Comparison of ENCODE assay signal across 32 cellular contexts in genomic region chr16:57875347-57875746, GRCh38.
"Had no signal": no experiment of that assay in that cellular context is flagged by ENCODE, and none has a peak within 500 bp of the region (broad histone marks: within the 10 kb centered on the region; RNA-seq: fewer than 3 reads in every experiment).

No MANE protein-coding gene starts in this region.

- H2AFZ ChIP-seq: hepatocyte, parathyroid adenoma had no signal

- H3K27ac Mint-ChIP-seq: dendritic cell treated with granulocyte-macrophage colony-stimulating factor and Interleukin-4, amounts not matched to agents 40 ng/mL and 50 ng/mL, for 4 days; memory B cell; mesothelial cell of epicardium; naive B cell; natural killer cell treated with Interleukin-12 subunit alpha and Interleukin-12 subunit beta and Interleukin-15 and Interleukin-18, amount 100 ng/mL, for 72 hours; progenitor cell of endocrine pancreas; stimulated activated naive CD8-positive, alpha-beta T cell treated with anti-CD3 and anti-CD28 coated beads, Interleukin-15, amount 100 ng/mL, for 72 hours had no signal

- H3K4me3 Mint-ChIP-seq: dendritic cell treated with granulocyte-macrophage colony-stimulating factor and Interleukin-4, amounts not matched to agents 40 ng/mL and 50 ng/mL, for 4 days; memory B cell; mesothelial cell of epicardium; naive B cell; natural killer cell treated with Interleukin-12 subunit alpha and Interleukin-12 subunit beta and Interleukin-15 and Interleukin-18, amount 100 ng/mL, for 72 hours; neural crest cell; stimulated activated naive CD8-positive, alpha-beta T cell treated with anti-CD3 and anti-CD28 coated beads, Interleukin-15, amount 100 ng/mL, for 72 hours had no signal

- H3K79me2 ChIP-seq: hepatocyte, parathyroid adenoma had no signal

- H3K4me3 ChIP-seq: esophagus muscularis mucosa, gastroesophageal sphincter, heart left ventricle, hepatocyte, lung, mucosa of descending colon, smooth muscle cell, suprapubic skin, transverse colon, upper lobe of right lung, uterus had no signal

- H3K4me2 ChIP-seq: hepatocyte, smooth muscle cell had no signal

- DNase-seq: effector CD8-positive, alpha-beta T cell; foreskin keratinocyte; heart left ventricle; kidney; mucosa of descending colon; naive B cell; stimulated activated CD4-positive, alpha-beta T cell treated with anti-CD3 and anti-CD28 coated beads, Interleukin-12 subunit alpha, Interleukin-12 subunit beta, amount 100 ng/mL, for 4 hours; stimulated activated CD4-positive, alpha-beta T cell treated with anti-CD3 and anti-CD28 coated beads, Interleukin-1b, Interleukin-23, amount 100 ng/mL, for 48 hours; stimulated activated CD4-positive, alpha-beta T cell treated with anti-CD3 and anti-CD28 coated beads, Interleukin-4, amount 100 ng/mL, for 1 hour; stimulated activated CD8-positive, alpha-beta memory T cell treated with anti-CD3 and anti-CD28 coated beads, Interleukin-4, amount 100 ng/mL, for 48 hours; stimulated activated naive CD4-positive, alpha-beta T cell; stimulated activated naive CD8-positive, alpha-beta T cell treated with anti-CD3 and anti-CD28 coated beads, Interleukin-15, amount 100 ng/mL, for 72 hours; transverse colon; upper lobe of right lung; uterus had no signal

- ATAC-seq: foreskin keratinocyte; gastroesophageal sphincter; heart left ventricle; left lobe of liver; mucosa of descending colon; natural killer cell treated with Interleukin-12 subunit alpha and Interleukin-12 subunit beta and Interleukin-15 and Interleukin-18, amount 100 ng/mL, for 72 hours; sciatic nerve; stimulated activated naive CD8-positive, alpha-beta T cell treated with anti-CD3 and anti-CD28 coated beads, Interleukin-15, amount 100 ng/mL, for 72 hours; upper lobe of right lung had no signal

- H3K9me3 Mint-ChIP-seq: dendritic cell treated with granulocyte-macrophage colony-stimulating factor and Interleukin-4, amounts not matched to agents 40 ng/mL and 50 ng/mL, for 4 days; memory B cell; mesothelial cell of epicardium; natural killer cell treated with Interleukin-12 subunit alpha and Interleukin-12 subunit beta and Interleukin-15 and Interleukin-18, amount 100 ng/mL, for 72 hours; neural crest cell; stimulated activated naive CD8-positive, alpha-beta T cell treated with anti-CD3 and anti-CD28 coated beads, Interleukin-15, amount 100 ng/mL, for 72 hours had no signal

- H3K27me3 ChIP-seq: foreskin keratinocyte, hepatocyte, upper lobe of right lung, uterus had no signal

- H3K36me3 ChIP-seq: esophagus muscularis mucosa, gastroesophageal sphincter, heart left ventricle, neutrophil, suprapubic skin, transverse colon, upper lobe of right lung, uterus had no signal

- H3K4me1 Mint-ChIP-seq: mesothelial cell of epicardium, neural crest cell had no signal

- H3K27me3 Mint-ChIP-seq: natural killer cell treated with Interleukin-12 subunit alpha and Interleukin-12 subunit beta and Interleukin-15 and Interleukin-18, amount 100 ng/mL, for 72 hours; stimulated activated naive CD8-positive, alpha-beta T cell treated with anti-CD3 and anti-CD28 coated beads, Interleukin-15, amount 100 ng/mL, for 72 hours had no signal

- H3K27ac ChIP-seq: esophagus muscularis mucosa, foreskin keratinocyte, gastroesophageal sphincter, heart left ventricle, hepatocyte, neutrophil, parathyroid adenoma, suprapubic skin, transverse colon, upper lobe of right lung, uterus had no signal

- H3K9me3 ChIP-seq: esophagus muscularis mucosa, gastroesophageal sphincter, heart left ventricle, mucosa of descending colon, neutrophil, suprapubic skin, transverse colon, upper lobe of right lung, uterus had no signal

- H3K4me1 ChIP-seq: esophagus muscularis mucosa, gastroesophageal sphincter, parathyroid adenoma, suprapubic skin, transverse colon, upper lobe of right lung, uterus had no signal

- FAIRE-seq: endothelial cell of umbilical vein, kidney had no signal

- H3K36me3 Mint-ChIP-seq: memory B cell; mesothelial cell of epicardium; naive B cell; natural killer cell treated with Interleukin-12 subunit alpha and Interleukin-12 subunit beta and Interleukin-15 and Interleukin-18, amount 100 ng/mL, for 72 hours had no signal
